In the genomic region with DNA sequence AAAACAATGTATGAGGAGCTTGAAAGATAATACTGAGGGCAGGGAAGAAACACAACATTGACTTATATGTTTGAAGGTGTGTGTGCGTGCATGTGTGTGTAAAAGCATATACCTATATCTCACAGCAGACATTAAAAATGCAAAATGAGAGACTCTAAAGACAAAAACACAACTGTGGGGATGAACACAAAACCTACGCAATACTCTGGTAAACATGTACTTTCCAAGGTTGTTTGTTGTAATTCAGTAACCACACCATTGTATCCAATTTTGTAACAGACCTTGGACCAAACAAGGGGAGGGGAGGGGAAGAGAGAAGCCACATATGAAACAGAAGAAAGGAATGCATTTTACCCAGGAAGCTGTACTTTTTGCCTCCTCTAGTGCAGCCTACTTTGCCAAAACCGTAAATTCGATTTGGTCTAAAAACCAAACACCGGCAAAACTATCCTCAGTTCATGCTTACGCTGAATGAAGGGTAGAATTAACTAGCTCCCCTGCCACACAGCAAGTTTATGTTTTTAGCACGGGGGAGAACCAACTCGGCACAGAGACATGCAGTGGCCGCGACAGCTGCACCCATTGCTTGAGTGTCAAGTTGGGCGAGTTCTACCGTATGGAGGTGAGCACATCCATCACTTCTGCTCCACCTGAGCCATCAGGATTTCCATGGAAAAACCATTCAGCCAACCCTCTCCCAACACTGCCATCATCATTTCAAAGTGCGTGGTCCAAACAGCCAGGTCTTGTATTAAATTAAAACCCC, we compare ENCODE assay signal across 1 cellular context.
TF ChIP-seq lines count a peak whose summit lies in the region.

No MANE protein-coding gene starts in this region.

TF ChIP-seq in HepG2, 621 proteins besides CTCF, POLR2A, EP300 and RAD21 (continued from another document and continues in another):
- TF ChIP-seq, protein P1, sequence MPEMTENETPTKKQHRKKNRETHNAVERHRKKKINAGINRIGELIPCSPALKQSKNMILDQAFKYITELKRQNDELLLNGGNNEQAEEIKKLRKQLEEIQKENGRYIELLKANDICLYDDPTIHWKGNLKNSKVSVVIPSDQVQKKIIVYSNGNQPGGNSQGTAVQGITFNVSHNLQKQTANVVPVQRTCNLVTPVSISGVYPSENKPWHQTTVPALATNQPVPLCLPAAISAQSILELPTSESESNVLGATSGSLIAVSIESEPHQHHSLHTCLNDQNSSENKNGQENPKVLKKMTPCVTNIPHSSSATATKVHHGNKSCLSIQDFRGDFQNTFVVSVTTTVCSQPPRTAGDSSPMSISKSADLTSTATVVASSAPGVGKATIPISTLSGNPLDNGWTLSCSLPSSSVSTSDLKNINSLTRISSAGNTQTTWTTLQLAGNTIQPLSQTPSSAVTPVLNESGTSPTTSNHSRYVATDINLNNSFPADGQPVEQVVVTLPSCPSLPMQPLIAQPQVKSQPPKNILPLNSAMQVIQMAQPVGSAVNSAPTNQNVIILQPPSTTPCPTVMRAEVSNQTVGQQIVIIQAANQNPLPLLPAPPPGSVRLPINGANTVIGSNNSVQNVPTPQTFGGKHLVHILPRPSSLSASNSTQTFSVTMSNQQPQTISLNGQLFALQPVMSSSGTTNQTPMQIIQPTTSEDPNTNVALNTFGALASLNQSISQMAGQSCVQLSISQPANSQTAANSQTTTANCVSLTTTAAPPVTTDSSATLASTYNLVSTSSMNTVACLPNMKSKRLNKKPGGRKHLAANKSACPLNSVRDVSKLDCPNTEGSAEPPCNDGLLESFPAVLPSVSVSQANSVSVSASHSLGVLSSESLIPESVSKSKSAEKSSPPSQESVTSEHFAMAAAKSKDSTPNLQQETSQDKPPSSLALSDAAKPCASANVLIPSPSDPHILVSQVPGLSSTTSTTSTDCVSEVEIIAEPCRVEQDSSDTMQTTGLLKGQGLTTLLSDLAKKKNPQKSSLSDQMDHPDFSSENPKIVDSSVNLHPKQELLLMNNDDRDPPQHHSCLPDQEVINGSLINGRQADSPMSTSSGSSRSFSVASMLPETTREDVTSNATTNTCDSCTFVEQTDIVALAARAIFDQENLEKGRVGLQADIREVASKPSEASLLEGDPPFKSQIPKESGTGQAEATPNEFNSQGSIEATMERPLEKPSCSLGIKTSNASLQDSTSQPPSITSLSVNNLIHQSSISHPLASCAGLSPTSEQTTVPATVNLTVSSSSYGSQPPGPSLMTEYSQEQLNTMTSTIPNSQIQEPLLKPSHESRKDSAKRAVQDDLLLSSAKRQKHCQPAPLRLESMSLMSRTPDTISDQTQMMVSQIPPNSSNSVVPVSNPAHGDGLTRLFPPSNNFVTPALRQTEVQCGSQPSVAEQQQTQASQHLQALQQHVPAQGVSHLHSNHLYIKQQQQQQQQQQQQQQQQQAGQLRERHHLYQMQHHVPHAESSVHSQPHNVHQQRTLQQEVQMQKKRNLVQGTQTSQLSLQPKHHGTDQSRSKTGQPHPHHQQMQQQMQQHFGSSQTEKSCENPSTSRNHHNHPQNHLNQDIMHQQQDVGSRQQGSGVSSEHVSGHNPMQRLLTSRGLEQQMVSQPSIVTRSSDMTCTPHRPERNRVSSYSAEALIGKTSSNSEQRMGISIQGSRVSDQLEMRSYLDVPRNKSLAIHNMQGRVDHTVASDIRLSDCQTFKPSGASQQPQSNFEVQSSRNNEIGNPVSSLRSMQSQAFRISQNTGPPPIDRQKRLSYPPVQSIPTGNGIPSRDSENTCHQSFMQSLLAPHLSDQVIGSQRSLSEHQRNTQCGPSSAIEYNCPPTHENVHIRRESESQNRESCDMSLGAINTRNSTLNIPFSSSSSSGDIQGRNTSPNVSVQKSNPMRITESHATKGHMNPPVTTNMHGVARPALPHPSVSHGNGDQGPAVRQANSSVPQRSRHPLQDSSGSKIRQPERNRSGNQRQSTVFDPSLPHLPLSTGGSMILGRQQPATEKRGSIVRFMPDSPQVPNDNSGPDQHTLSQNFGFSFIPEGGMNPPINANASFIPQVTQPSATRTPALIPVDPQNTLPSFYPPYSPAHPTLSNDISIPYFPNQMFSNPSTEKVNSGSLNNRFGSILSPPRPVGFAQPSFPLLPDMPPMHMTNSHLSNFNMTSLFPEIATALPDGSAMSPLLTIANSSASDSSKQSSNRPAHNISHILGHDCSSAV (CRISPR knock-in tag; IDR thresholded peaks at IDR 0.05; ENCODE audit: borderline replicate concordance): peak; percentile 14; the same call in 1 of the 2 replicates
- peak; percentile 33; the same call in 1 of the 2 replicates for TF ChIP-seq ZKSCAN8 (CRISPR knock-in tag; IDR thresholded peaks at IDR 0.05; ENCODE audit: borderline replicate concordance)
- peak; percentile 62 for TF ChIP-seq HDAC1 (CRISPR knock-in tag; IDR thresholded peaks at IDR 0.05)
- peak; percentile 95 for TF ChIP-seq ZFP36L1 (CRISPR knock-in tag; IDR thresholded peaks at IDR 0.05)
- 0 out of 2 replicates have a peak, but pooled peaks have one; percentile 47 for TF ChIP-seq SIX4 (CRISPR knock-in tag; IDR thresholded peaks at IDR 0.05)
- peak; percentile 94 for TF ChIP-seq MIXL1 (CRISPR knock-in tag; IDR thresholded peaks at IDR 0.05)
- no peak for TF ChIP-seq HNRNPH1 (optimal IDR thresholded peaks at IDR 0.05; ENCODE audit: low read depth, low read length)
- no peak for TF ChIP-seq FIP1L1 (IDR thresholded peaks at IDR 0.05; ENCODE audit: borderline replicate concordance, insufficient read depth, low read depth, low read length)
- TF ChIP-seq ISX (CRISPR knock-in tag; conservative IDR thresholded peaks at IDR 0.05): no peak
- TF ChIP-seq ZMYM3 (CRISPR knock-in tag; IDR thresholded peaks at IDR 0.05): peak; percentile 54; the same call in 1 of the 2 replicates
- peak; percentile 83 for TF ChIP-seq HNF4G (IDR thresholded peaks at IDR 0.05; ENCODE audit: borderline replicate concordance, low read depth, low read length)
- no peak for TF ChIP-seq HNF4G (CRISPR knock-in tag; IDR thresholded peaks at IDR 0.05; ENCODE audit: borderline replicate concordance, low read depth)
- TF ChIP-seq ZNF205 (CRISPR knock-in tag; IDR thresholded peaks at IDR 0.05): no peak
- TF ChIP-seq ZNF501 (CRISPR knock-in tag; IDR thresholded peaks at IDR 0.05): peak; percentile 42; the same call in 1 of the 2 replicates
- TF ChIP-seq MEF2D (CRISPR knock-in tag; IDR thresholded peaks at IDR 0.05): peak; percentile 98
- no peak for TF ChIP-seq HHEX (CRISPR knock-in tag; IDR thresholded peaks at IDR 0.05)
- TF ChIP-seq CHD4 (IDR thresholded peaks at IDR 0.05; ENCODE audit: borderline replicate concordance, low read length): peak; percentile 57; the same call in 1 of the 2 replicates
- no peak for TF ChIP-seq ZNF557 (CRISPR knock-in tag; IDR thresholded peaks at IDR 0.05)
- peak; percentile 91 for TF ChIP-seq DPF2 (CRISPR knock-in tag; IDR thresholded peaks at IDR 0.05; ENCODE audit: borderline replicate concordance, low read depth)
- no peak for TF ChIP-seq ATRX (CRISPR knock-in tag; IDR thresholded peaks at IDR 0.05; ENCODE audit: borderline replicate concordance)
- TF ChIP-seq, protein P2, sequence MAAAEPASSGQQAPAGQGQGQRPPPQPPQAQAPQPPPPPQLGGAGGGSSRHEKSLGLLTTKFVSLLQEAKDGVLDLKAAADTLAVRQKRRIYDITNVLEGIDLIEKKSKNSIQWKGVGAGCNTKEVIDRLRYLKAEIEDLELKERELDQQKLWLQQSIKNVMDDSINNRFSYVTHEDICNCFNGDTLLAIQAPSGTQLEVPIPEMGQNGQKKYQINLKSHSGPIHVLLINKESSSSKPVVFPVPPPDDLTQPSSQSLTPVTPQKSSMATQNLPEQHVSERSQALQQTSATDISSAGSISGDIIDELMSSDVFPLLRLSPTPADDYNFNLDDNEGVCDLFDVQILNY (CRISPR knock-in tag; conservative IDR thresholded peaks at IDR 0.05): no peak
- TF ChIP-seq MIER2 (CRISPR knock-in tag; IDR thresholded peaks at IDR 0.05): peak; percentile 45; the same call in 1 of the 2 replicates
- TF ChIP-seq PHF21A (CRISPR knock-in tag; IDR thresholded peaks at IDR 0.05): no peak
- TF ChIP-seq GABPB1 (CRISPR knock-in tag; IDR thresholded peaks at IDR 0.05): peak; percentile 17; the same call in 1 of the 2 replicates
- TF ChIP-seq NFRKB (IDR thresholded peaks at IDR 0.05): no peak
- TF ChIP-seq, protein P3, sequence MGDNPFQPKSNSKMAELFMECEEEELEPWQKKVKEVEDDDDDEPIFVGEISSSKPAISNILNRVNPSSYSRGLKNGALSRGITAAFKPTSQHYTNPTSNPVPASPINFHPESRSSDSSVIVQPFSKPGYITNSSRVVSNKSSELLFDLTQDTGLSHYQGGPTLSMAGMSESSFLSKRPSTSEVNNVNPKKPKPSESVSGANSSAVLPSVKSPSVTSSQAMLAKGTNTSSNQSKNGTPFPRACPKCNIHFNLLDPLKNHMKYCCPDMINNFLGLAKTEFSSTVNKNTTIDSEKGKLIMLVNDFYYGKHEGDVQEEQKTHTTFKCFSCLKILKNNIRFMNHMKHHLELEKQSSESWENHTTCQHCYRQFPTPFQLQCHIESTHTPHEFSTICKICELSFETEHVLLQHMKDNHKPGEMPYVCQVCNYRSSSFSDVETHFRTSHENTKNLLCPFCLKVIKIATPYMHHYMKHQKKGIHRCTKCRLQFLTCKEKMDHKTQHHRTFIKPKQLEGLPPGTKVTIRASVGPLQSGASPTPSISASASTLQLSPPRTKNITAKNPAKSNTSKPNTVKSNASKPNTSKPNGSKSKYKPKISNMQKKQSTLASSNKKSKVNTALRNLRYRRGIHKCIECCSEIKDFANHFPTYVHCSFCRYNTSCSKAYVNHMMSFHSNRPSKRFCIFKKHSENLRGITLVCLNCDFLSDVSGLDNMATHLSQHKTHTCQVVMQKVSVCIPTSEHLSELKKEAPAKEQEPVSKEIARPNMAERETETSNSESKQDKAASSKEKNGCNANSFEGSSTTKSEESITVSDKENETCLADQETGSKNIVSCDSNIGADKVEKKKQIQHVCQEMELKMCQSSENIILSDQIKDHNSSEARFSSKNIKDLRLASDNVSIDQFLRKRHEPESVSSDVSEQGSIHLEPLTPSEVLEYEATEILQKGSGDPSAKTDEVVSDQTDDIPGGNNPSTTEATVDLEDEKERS (CRISPR knock-in tag; IDR thresholded peaks at IDR 0.05): 0 out of 2 replicates have a peak, but pooled peaks have one; percentile 54
- TF ChIP-seq, protein P4, sequence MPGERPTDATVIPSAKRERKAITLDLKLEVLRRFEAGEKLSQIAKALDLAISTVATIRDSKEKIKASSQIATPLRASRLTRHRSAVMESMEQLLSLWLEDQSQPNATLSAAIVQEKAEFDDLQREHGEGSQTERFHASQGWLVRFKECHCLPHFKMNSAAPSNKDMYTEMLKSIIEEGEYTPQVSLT (CRISPR knock-in tag; IDR thresholded peaks at IDR 0.05; ENCODE audit: borderline replicate concordance, low read depth): 0 out of 2 replicates have a peak, but pooled peaks have one; percentile 22
- no peak for TF ChIP-seq KLF13 (CRISPR knock-in tag; IDR thresholded peaks at IDR 0.05)
- no peak for TF ChIP-seq NR2F1 (CRISPR knock-in tag; IDR thresholded peaks at IDR 0.05)
- TF ChIP-seq RFX3 (CRISPR knock-in tag; IDR thresholded peaks at IDR 0.05): peak; percentile 12; the same call in 1 of the 2 replicates
- TF ChIP-seq SAP130 (CRISPR knock-in tag; IDR thresholded peaks at IDR 0.05; ENCODE audit: low read depth): peak; percentile 72
- TF ChIP-seq, protein P5, sequence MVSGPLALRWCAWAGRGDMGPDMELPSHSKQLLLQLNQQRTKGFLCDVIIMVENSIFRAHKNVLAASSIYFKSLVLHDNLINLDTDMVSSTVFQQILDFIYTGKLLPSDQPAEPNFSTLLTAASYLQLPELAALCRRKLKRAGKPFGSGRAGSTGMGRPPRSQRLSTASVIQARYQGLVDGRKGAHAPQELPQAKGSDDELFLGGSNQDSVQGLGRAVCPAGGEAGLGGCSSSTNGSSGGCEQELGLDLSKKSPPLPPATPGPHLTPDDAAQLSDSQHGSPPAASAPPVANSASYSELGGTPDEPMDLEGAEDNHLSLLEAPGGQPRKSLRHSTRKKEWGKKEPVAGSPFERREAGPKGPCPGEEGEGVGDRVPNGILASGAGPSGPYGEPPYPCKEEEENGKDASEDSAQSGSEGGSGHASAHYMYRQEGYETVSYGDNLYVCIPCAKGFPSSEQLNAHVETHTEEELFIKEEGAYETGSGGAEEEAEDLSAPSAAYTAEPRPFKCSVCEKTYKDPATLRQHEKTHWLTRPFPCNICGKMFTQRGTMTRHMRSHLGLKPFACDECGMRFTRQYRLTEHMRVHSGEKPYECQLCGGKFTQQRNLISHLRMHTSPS (CRISPR knock-in tag; IDR thresholded peaks at IDR 0.05; ENCODE audit: low read depth): no peak
- peak; percentile 32; the same call in 1 of the 2 replicates for TF ChIP-seq ELF1 (CRISPR knock-in tag; IDR thresholded peaks at IDR 0.05)
- TF ChIP-seq ATF7 (IDR thresholded peaks at IDR 0.05): peak; percentile 44; the same call in 1 of the 2 replicates
- TF ChIP-seq ATF7 (CRISPR knock-in tag; IDR thresholded peaks at IDR 0.05): no peak; the same call in 1 of the 2 replicates
- peak; percentile 65; the same call in 1 of the 2 replicates for TF ChIP-seq ETV5 (CRISPR knock-in tag; IDR thresholded peaks at IDR 0.05; ENCODE audit: borderline replicate concordance)
- TF ChIP-seq KDM5B (CRISPR knock-in tag; IDR thresholded peaks at IDR 0.05; ENCODE audit: borderline replicate concordance): 0 out of 2 replicates have a peak, but pooled peaks have one; percentile 28
- TF ChIP-seq SRY (CRISPR knock-in tag; IDR thresholded peaks at IDR 0.05): peak; percentile 48; the same call in 1 of the 2 replicates
- TF ChIP-seq ZNF749 (CRISPR knock-in tag; IDR thresholded peaks at IDR 0.05; ENCODE audit: borderline replicate concordance): peak; percentile 66; the same call in 1 of the 2 replicates
- peak; percentile 76 for TF ChIP-seq HDAC2 (CRISPR knock-in tag; IDR thresholded peaks at IDR 0.05)
- peak; percentile 79 for TF ChIP-seq ZNF629 (CRISPR knock-in tag; conservative IDR thresholded peaks at IDR 0.05)
- no peak for TF ChIP-seq HOXA5 (CRISPR knock-in tag; IDR thresholded peaks at IDR 0.05)
- TF ChIP-seq ZNF274 (CRISPR knock-in tag; IDR thresholded peaks at IDR 0.05): no peak
- TF ChIP-seq SNRNP70 (IDR thresholded peaks at IDR 0.05; ENCODE audit: low read depth, low read length): no peak
- TF ChIP-seq ZNF543 (CRISPR knock-in tag; IDR thresholded peaks at IDR 0.05): 0 out of 2 replicates have a peak, but pooled peaks have one; percentile 43
- TF ChIP-seq ZNF558 (CRISPR knock-in tag; IDR thresholded peaks at IDR 0.05; ENCODE audit: borderline replicate concordance): no peak
- TF ChIP-seq, protein P6, sequence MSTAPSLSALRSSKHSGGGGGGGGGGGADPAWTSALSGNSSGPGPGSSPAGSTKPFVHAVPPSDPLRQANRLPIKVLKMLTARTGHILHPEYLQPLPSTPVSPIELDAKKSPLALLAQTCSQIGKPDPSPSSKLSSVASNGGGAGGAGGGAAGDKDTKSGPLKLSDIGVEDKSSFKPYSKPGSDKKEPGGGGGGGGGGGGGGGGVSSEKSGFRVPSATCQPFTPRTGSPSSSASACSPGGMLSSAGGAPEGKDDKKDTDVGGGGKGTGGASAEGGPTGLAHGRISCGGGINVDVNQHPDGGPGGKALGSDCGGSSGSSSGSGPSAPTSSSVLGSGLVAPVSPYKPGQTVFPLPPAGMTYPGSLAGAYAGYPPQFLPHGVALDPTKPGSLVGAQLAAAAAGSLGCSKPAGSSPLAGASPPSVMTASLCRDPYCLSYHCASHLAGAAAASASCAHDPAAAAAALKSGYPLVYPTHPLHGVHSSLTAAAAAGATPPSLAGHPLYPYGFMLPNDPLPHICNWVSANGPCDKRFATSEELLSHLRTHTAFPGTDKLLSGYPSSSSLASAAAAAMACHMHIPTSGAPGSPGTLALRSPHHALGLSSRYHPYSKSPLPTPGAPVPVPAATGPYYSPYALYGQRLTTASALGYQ (CRISPR knock-in tag; IDR thresholded peaks at IDR 0.05): no peak; the same call in 1 of the 2 replicates
- peak; percentile 54; the same call in 1 of the 2 replicates for TF ChIP-seq THAP11 (CRISPR knock-in tag; IDR thresholded peaks at IDR 0.05)
